ENCODE assay signal across 10 cellular contexts in genomic region chr9:77018058-77019009, GRCh38. TPM values are rescaled to one million over a fixed set of nuclear protein-coding genes. Genes with fewer than 3 reads are reported as not detected.
DNase-seq lines count a peak whose midpoint lies in the region; FAIRE-seq and TF ChIP-seq lines count a peak whose summit lies in the region.
"Had no signal": no experiment of that assay in that cellular context is flagged by ENCODE, and none has a peak within 500 bp of the region (broad histone marks: within the 10 kb centered on the region; RNA-seq: fewer than 3 reads in every experiment).

No MANE protein-coding gene starts in this region.

- TF ChIP-seq POLR2A in adrenal gland (IDR thresholded peaks at IDR 0.05) = no peak
- no peak for TF ChIP-seq POLR2A in Peyer's patch (IDR thresholded peaks at IDR 0.05)

- H3K4me1 ChIP-seq in HAP-1 = no peaks in the 10 kb centered on the region
- peaks cover 0 to 12% of the 10 kb centered on the region in 2 donors for H3K4me1 ChIP-seq in adrenal gland (replicated peaks in 1 of 2)
- H3K4me1 ChIP-seq in Peyer's patch = peaks cover 0 to 64% (median 4%) of the 10 kb centered on the region in 4 donors
- no peaks in the 10 kb centered on the region for H3K4me1 ChIP-seq in small intestine (ENCODE audit: control insufficient read depth in 2 of 2, insufficient read depth in 1 of 2, low read depth in 1 of 2, low read length in 1 of 2)

- WGBS in adrenal gland, 4 donors = 1 to 3% (median 2%) methylated on average over 34 to 71 of the region's 71 CpGs
- 2 to 3% (median 3%) methylated on average over 56 to 71 of the region's 71 CpGs for WGBS in small intestine, 3 donors

- H3K9me3 Mint-ChIP-seq in neural crest cell = no peaks in the 10 kb centered on the region

- peak overlapping the region; percentile 65 for H3K4me3 Mint-ChIP-seq in neural crest cell

- peaks cover 52% of the 10 kb centered on the region for H3K4me1 Mint-ChIP-seq in neural crest cell

- peak; percentile 58 for DNase-seq in COLO668 (lab: John Stamatoyannopoulos, UW; ENCODE audit: unreplicated experiment)
- DNase-seq in HAP-1 (ENCODE audit: low spot score in 2 of 2) = peak in 1 of 2 experiments; percentile 31
- no peak for DNase-seq in astrocyte of the cerebellum (ENCODE audit: low read depth)
- DNase-seq in neural crest cell (ENCODE audit: low read depth, low spot score) = peak; percentile 29
- no peak for DNase-seq in adrenal gland
- no peak for DNase-seq in inferior parietal cortex (ENCODE audit: extremely low spot score)
- DNase-seq in Peyer's patch = no peak
- no peak for DNase-seq in small intestine

- H3K36me3 Mint-ChIP-seq in neural crest cell (ENCODE audit: low read depth) = no peaks in the 10 kb centered on the region

- peaks cover 74% of the 10 kb centered on the region for H3K27me3 ChIP-seq in HAP-1 (ENCODE audit: low read depth)
- peaks cover 98% of the 10 kb centered on the region for H3K27me3 ChIP-seq in adrenal gland
- H3K27me3 ChIP-seq in Peyer's patch = peaks cover 0 to 95% of the 10 kb centered on the region in 2 donors
- H3K27me3 ChIP-seq in small intestine (ENCODE audit: control insufficient read depth in 2 of 2, insufficient read depth in 2 of 2, low read length in 2 of 2) = peaks cover 37 to 87% of the 10 kb centered on the region in 2 donors

- H3K9me3 ChIP-seq in HAP-1 (no peaks in the 10 kb centered on the region), adrenal gland (replicated peaks in 1 of 3) (no peaks in the 10 kb centered on the region), Peyer's patch (peaks cover 0 to 4% (median 0%) of the 10 kb centered on the region in 4 donors), small intestine (ENCODE audit: control insufficient read depth, low read depth) (no peaks in the 10 kb centered on the region)

- TF ChIP-seq CTCF in astrocyte of the cerebellum (IDR thresholded peaks at IDR 0.05; ENCODE audit: low read depth, low read length, missing control alignments) (no peak), neural crest cell (conservative IDR thresholded peaks at IDR 0.05) (no peak), adrenal gland (IDR thresholded peaks at IDR 0.05) (no peak), Peyer's patch (IDR thresholded peaks at IDR 0.05) (no peak)

- H3K4me3 ChIP-seq in HAP-1 (peak overlapping the region; percentile 21), astrocyte of the cerebellum (ENCODE audit: low read depth, low read length) (peak overlapping the region; percentile 9), adrenal gland (no peak overlapping the region), Peyer's patch (peak overlapping the region in 1 of 4 donors; percentile 14), small intestine (ENCODE audit: low read depth in 1 of 2, low read length in 2 of 2) (no peak overlapping the region)

- peaks cover 100% of the 10 kb centered on the region for H3K27me3 Mint-ChIP-seq in neural crest cell (ENCODE audit: low read depth)

- no peak for FAIRE-seq in small intestine (lab: Jason Lieb, UNC)
- FAIRE-seq: endometrium had no signal

- H3K36me3 ChIP-seq in HAP-1 (replicated peaks) (no peaks in the 10 kb centered on the region), adrenal gland (replicated peaks in 1 of 2) (no peaks in the 10 kb centered on the region), Peyer's patch (no peaks in the 10 kb centered on the region), small intestine (ENCODE audit: control insufficient read depth in 2 of 2, insufficient read depth in 2 of 2, low read length in 2 of 2) (no peaks in the 10 kb centered on the region)

- H3K27ac ChIP-seq in adrenal gland (no peak overlapping the region), Peyer's patch (no peak overlapping the region), small intestine (ENCODE audit: low read depth in 1 of 2, low read length in 1 of 2) (no peak overlapping the region)

- H3K27ac Mint-ChIP-seq in neural crest cell (ENCODE audit: unreplicated experiment) = no peak overlapping the region

- in situ Hi-C loops in HAP-1 (cut with MboI; ENCODE audit: low sequenced_read_pairs) = no loop called here
- in situ Hi-C loops in astrocyte of the cerebellum (cut with HindIII; ENCODE audit: low sequenced_read_pairs) = no loop called here

- intact Hi-C loops in adrenal gland (cut with DNase I) = no loop called here

RNA-seq across cellular contexts. Expression of gene FOXB2, which starts 1.1 kb away (rescaled TPM):
- total RNA-seq in neural crest cell (not detected in 2 replicates), adrenal gland (not detected), Peyer's patch (not detected)
- polyA plus RNA-seq in adrenal gland (not detected), small intestine (not detected)
- total RNA-seq: mesenteric fat pad had no signal

Comparison
In these comparisons a context has a peak if more than half of its experiments do, and no peak if none do; other contexts are left out.
1. DNase-seq: peak in COLO668 (single experiment) and neural crest cell (single experiment); none in astrocyte of the cerebellum (single experiment), adrenal gland (0 of 7), inferior parietal cortex (single experiment), Peyer's patch (0 of 3) and small intestine (single experiment).
2. H3K4me3 ChIP-seq: peak in HAP-1 (single experiment) and astrocyte of the cerebellum (single experiment); none in adrenal gland (0 of 4) and small intestine (0 of 2).